Comparison of ENCODE assay signal across 3 cellular contexts in the genomic region with DNA sequence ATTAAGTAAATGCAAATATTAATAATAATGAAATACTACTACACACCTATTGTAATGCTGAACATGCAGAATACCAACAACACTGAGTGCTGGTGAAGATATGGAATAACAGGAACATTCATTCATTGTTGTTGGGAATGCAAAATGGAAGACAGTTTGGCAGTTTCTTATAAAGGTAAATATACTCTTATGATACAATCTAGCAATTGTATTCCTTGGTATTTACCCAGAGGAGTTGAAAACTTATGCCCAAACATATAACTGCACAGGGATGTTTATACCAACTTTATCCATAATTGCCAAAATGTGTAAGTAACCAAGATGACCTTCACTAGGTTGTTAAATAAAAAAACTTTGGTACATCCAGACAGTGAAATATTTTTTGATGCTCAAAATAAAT.
"Had no signal": no experiment of that assay in that cellular context is flagged by ENCODE, and none has a peak within 500 bp of the region (broad histone marks: within the 10 kb centered on the region; RNA-seq: fewer than 3 reads in every experiment).

No MANE protein-coding gene starts in this region.

- H3K4me3 ChIP-seq: GM12878 had no signal

- ATAC-seq: GM12878 had no signal

- DNase-seq: GDM1, GF-D8 had no signal
